In genomic region chr1:41639332-41639936, GRCh38 we compare ENCODE assay signal across 7 cellular contexts.
DNase-seq lines count a peak whose midpoint lies in the region; ATAC-seq and TF ChIP-seq lines count a peak whose summit lies in the region.

No MANE protein-coding gene starts in this region.

- H3K9me3 ChIP-seq in HEK293 (ENCODE audit: control insufficient read depth, insufficient read depth, low read depth, low read length) (no peaks in the 10 kb centered on the region), spleen (no peaks in the 10 kb centered on the region)

- no peak overlapping the region for H3K27ac ChIP-seq in HEK293 (ENCODE audit: extremely low read depth, low read depth, low read length)
- peak overlapping the region in 1 of 8 donors; percentile 21 for H3K27ac ChIP-seq in spleen

- CTCF ChIA-PET in HEK293 (lab: Yijun Ruan, JAX), result interaction anchor here (0.7 kb wide), 1 partner anchor 78 kb away, joined by 3 read pairs; no protein-coding TSS in a partner anchor

- H3K27me3 ChIP-seq in spleen (replicated peaks in 1 of 7), result no peaks in the 10 kb centered on the region

- TF ChIP-seq POLR2A in spleen (IDR thresholded peaks at IDR 0.05), result no peak

- DNase-seq in activated CD8-positive, alpha-beta memory T cell treated with anti-CD3 and anti-CD28 coated beads for 24 hours, result peak; percentile 77
- DNase-seq in glomerular visceral epithelial cell (ENCODE audit: extremely low spot score), result peak; percentile 27
- peak; percentile 37 to 76 for DNase-seq in stimulated activated CD8-positive, alpha-beta memory T cell treated with anti-CD3 and anti-CD28 coated beads, Interleukin-7, amount 100 ng/mL, for 48 hours (ENCODE audit: extremely low read depth in 1 of 2, low read depth in 1 of 2)
- no peak for DNase-seq in NCI-H82 treated with DMSO at 0.1 percent for 48 hours (lab: John Stamatoyannopoulos, UW; ENCODE audit: unreplicated experiment)
- DNase-seq in spleen, result no peak

- no peak overlapping the region for H3K4me3 ChIP-seq in HEK293 (ENCODE audit: low read depth, low read length)
- no peak overlapping the region for H3K4me3 ChIP-seq in spleen

- intact Hi-C loops in spleen (cut with DNase I; ENCODE audit: low total_unique reads), result no loop called here

- H3K4me1 ChIP-seq in HEK293 (ENCODE audit: control insufficient read depth, insufficient read depth, low read length) (no peaks in the 10 kb centered on the region), spleen (peaks cover 0 to 52% (median 16%) of the 10 kb centered on the region in 6 donors)

- WGBS in spleen, 5 donors, result 71 to 86% (median 79%) methylated on average over 10 of the region's 10 CpGs

- H3K36me3 ChIP-seq in HEK293 (ENCODE audit: control insufficient read depth in 2 of 2, insufficient read depth in 1 of 2, low read length in 2 of 2) (no peaks in the 10 kb centered on the region), spleen (no peaks in the 10 kb centered on the region)

- no peak for ATAC-seq in HG03045 (IDR thresholded peaks at IDR 0.05; ENCODE audit: unreplicated experiment)

- TF ChIP-seq CTCF in HEK293 (tag by site-specific recombination; IDR thresholded peaks at IDR 0.05), result no peak
- no peak for TF ChIP-seq CTCF in spleen (IDR thresholded peaks at IDR 0.05 in 8 of 11, conservative IDR thresholded peaks at IDR 0.05 in 3 of 11)

- POLR2A ChIA-PET in HEK293 (lab: Yijun Ruan, JAX), result no interaction called here

TF ChIP-seq in HEK293, 187 proteins besides CTCF, POLR2A, EP300 and RAD21:
- TF ChIP-seq ZNF585B (tag by site-specific recombination; IDR thresholded peaks at IDR 0.05) (no peak), GLIS1 (tag by site-specific recombination; IDR thresholded peaks at IDR 0.05) (peak; percentile 46; the same call in 1 of the 2 replicates), ZNF394 (tag by site-specific recombination; IDR thresholded peaks at IDR 0.05; ENCODE audit: borderline replicate concordance) (peak; percentile 37; the same call in 1 of the 2 replicates), ZFHX2 (tag by site-specific recombination; conservative IDR thresholded peaks at IDR 0.05) (peak; percentile 53; the same call in 1 of the 2 replicates), ZSCAN5A (tag by site-specific recombination; IDR thresholded peaks at IDR 0.05) (no peak)

Comparison
In these comparisons a context has a peak if more than half of its experiments do, and no peak if none do; other contexts are left out.
1. DNase-seq: peak in activated CD8-positive, alpha-beta memory T cell treated with anti-CD3 and anti-CD28 coated beads for 24 hours (single experiment), glomerular visceral epithelial cell (single experiment) and stimulated activated CD8-positive, alpha-beta memory T cell treated with anti-CD3 and anti-CD28 coated beads, Interleukin-7, amount 100 ng/mL, for 48 hours (2 of 2); none in NCI-H82 treated with DMSO at 0.1 percent for 48 hours (single experiment) and spleen (single experiment).